Comparison of ENCODE assay signal across 14 cellular contexts in genomic region chr2:203743441-203743932, GRCh38. TPM values are rescaled to one million over a fixed set of nuclear protein-coding genes. Genes with fewer than 3 reads are reported as not detected.
DNase-seq lines count a peak whose midpoint lies in the region; ATAC-seq, FAIRE-seq and TF ChIP-seq lines count a peak whose summit lies in the region.
"Had no signal": no experiment of that assay in that cellular context is flagged by ENCODE, and none has a peak within 500 bp of the region (broad histone marks: within the 10 kb centered on the region; RNA-seq: fewer than 3 reads in every experiment).

No MANE protein-coding gene starts in this region.

- no peak overlapping the region for H3K4me3 Mint-ChIP-seq in activated CD8-positive, alpha-beta memory T cell treated with anti-CD3 and anti-CD28 coated beads, Interleukin-2, amount 10 ng/mL, durations not matched to agents 7 days and 5 days
- no peak overlapping the region for H3K4me3 Mint-ChIP-seq in immature natural killer cell
- no peak overlapping the region for H3K4me3 Mint-ChIP-seq in endothelial cell (ENCODE audit: unreplicated experiment)
- H3K4me3 Mint-ChIP-seq: H9 had no signal

- H3K9me3 ChIP-seq in SJCRH30 (replicated peaks) (no peaks in the 10 kb centered on the region), endothelial cell of umbilical vein (replicated peaks; ENCODE audit: control insufficient read depth, insufficient read depth, low read length) (no peaks in the 10 kb centered on the region), skeletal muscle satellite cell (replicated peaks; ENCODE audit: low read length) (no peaks in the 10 kb centered on the region)
- H3K9me3 ChIP-seq: heart left ventricle had no signal

- peak overlapping the region; percentile 12 for H3K27ac Mint-ChIP-seq in activated CD8-positive, alpha-beta memory T cell treated with anti-CD3 and anti-CD28 coated beads, Interleukin-2, amount 10 ng/mL, durations not matched to agents 7 days and 5 days
- H3K27ac Mint-ChIP-seq in immature natural killer cell, result no peak overlapping the region
- H3K27ac Mint-ChIP-seq in endothelial cell (ENCODE audit: unreplicated experiment), result no peak overlapping the region
- H3K27ac Mint-ChIP-seq: H9 had no signal

- H3K27ac ChIP-seq in SJCRH30 (no peak overlapping the region), endothelial cell of umbilical vein (ENCODE audit: insufficient read depth, low read depth, low read length) (no peak overlapping the region)
- H3K27ac ChIP-seq: heart left ventricle had no signal

- no peaks in the 10 kb centered on the region for H4K20me1 ChIP-seq in endothelial cell of umbilical vein (replicated peaks; ENCODE audit: control insufficient read depth, extremely low read depth, insufficient read depth, low read length)

- no peaks in the 10 kb centered on the region for H3K27me3 Mint-ChIP-seq in activated CD8-positive, alpha-beta memory T cell treated with anti-CD3 and anti-CD28 coated beads, Interleukin-2, amount 10 ng/mL, durations not matched to agents 7 days and 5 days
- H3K27me3 Mint-ChIP-seq in immature natural killer cell (ENCODE audit: low read depth in 3 of 3) (peaks cover 0 to 5% (median 2%) of the 10 kb centered on the region in 3 donors), endothelial cell (ENCODE audit: unreplicated experiment) (peaks cover 3% of the 10 kb centered on the region)

- intact Hi-C loops in endothelial cell of umbilical vein (cut with micrococcal nuclease), result no loop called here

- peaks cover 34% of the 10 kb centered on the region for H3K36me3 Mint-ChIP-seq in activated CD8-positive, alpha-beta memory T cell treated with anti-CD3 and anti-CD28 coated beads, Interleukin-2, amount 10 ng/mL, durations not matched to agents 7 days and 5 days
- no peaks in the 10 kb centered on the region for H3K36me3 Mint-ChIP-seq in immature natural killer cell
- H3K36me3 Mint-ChIP-seq in endothelial cell (ENCODE audit: low read depth, unreplicated experiment), result no peaks in the 10 kb centered on the region

- dilution Hi-C loops in endothelial cell of umbilical vein (cut with MboI; ENCODE audit: extremely low pct_ligation_motif_present, low sequenced_read_pairs), result no loop called here

- H3K4me3 ChIP-seq in SJCRH30 (no peak overlapping the region), endothelial cell of umbilical vein (replicated peaks in 1 of 3; ENCODE audit: insufficient read depth in 1 of 3, low read depth in 1 of 3, low read length in 3 of 3) (no peak overlapping the region), skeletal muscle satellite cell (ENCODE audit: low read length) (no peak overlapping the region)
- H3K4me3 ChIP-seq: heart left ventricle had no signal

- peaks cover 10% of the 10 kb centered on the region for H3K4me1 ChIP-seq in SJCRH30
- H3K4me1 ChIP-seq in endothelial cell of umbilical vein (ENCODE audit: control insufficient read depth, extremely low read depth, insufficient read depth, low read length), result peaks cover 6% of the 10 kb centered on the region
- H3K4me1 ChIP-seq in skeletal muscle satellite cell (ENCODE audit: control insufficient read depth, insufficient read depth, low read length), result peaks cover 51% of the 10 kb centered on the region
- H3K4me1 ChIP-seq: heart left ventricle had no signal

- peaks cover 14% of the 10 kb centered on the region for H3K9me3 Mint-ChIP-seq in activated CD8-positive, alpha-beta memory T cell treated with anti-CD3 and anti-CD28 coated beads, Interleukin-2, amount 10 ng/mL, durations not matched to agents 7 days and 5 days (ENCODE audit: low read depth)
- no peaks in the 10 kb centered on the region for H3K9me3 Mint-ChIP-seq in immature natural killer cell
- no peaks in the 10 kb centered on the region for H3K9me3 Mint-ChIP-seq in endothelial cell (ENCODE audit: unreplicated experiment)
- H3K9me3 Mint-ChIP-seq: H9 had no signal

- H2AFZ ChIP-seq in endothelial cell of umbilical vein (ENCODE audit: low read depth, low read length), result peak overlapping the region; percentile 13

- H3K27me3 ChIP-seq in SJCRH30 (no peaks in the 10 kb centered on the region), endothelial cell of umbilical vein (ENCODE audit: control insufficient read depth in 2 of 2, insufficient read depth in 2 of 2, low read length in 2 of 2) (no peaks in the 10 kb centered on the region), skeletal muscle satellite cell (ENCODE audit: control insufficient read depth, insufficient read depth, low read length) (no peaks in the 10 kb centered on the region)
- H3K27me3 ChIP-seq: heart left ventricle had no signal

- H3K36me3 ChIP-seq in SJCRH30 (no peaks in the 10 kb centered on the region), endothelial cell of umbilical vein (ENCODE audit: control insufficient read depth in 2 of 2, extremely low read depth in 1 of 2, insufficient read depth in 2 of 2, low read length in 2 of 2) (no peaks in the 10 kb centered on the region), skeletal muscle satellite cell (ENCODE audit: insufficient read depth, low read length) (no peaks in the 10 kb centered on the region)
- H3K36me3 ChIP-seq: heart left ventricle had no signal

- no peak overlapping the region for H3K4me2 ChIP-seq in endothelial cell of umbilical vein (ENCODE audit: insufficient read depth, low read length)
- peak overlapping the region; percentile 62 for H3K4me2 ChIP-seq in skeletal muscle satellite cell (ENCODE audit: low read length)

- H3K9ac ChIP-seq in endothelial cell of umbilical vein (replicated peaks; ENCODE audit: extremely low read depth, insufficient read depth, low read length) (no peak overlapping the region), skeletal muscle satellite cell (ENCODE audit: low read depth, low read length) (peak overlapping the region; percentile 77)

- TF ChIP-seq CTCF in endothelial cell of umbilical vein (IDR thresholded peaks at IDR 0.05; ENCODE audit: extremely low read depth in 1 of 2, insufficient read depth in 1 of 2, low read depth in 1 of 2, low read length in 2 of 2) (no peak), endothelial cell (IDR thresholded peaks at IDR 0.05; ENCODE audit: unreplicated experiment) (no peak)

- H3K79me2 ChIP-seq in endothelial cell of umbilical vein (ENCODE audit: control insufficient read depth, insufficient read depth, low read length), result no peaks in the 10 kb centered on the region

- no peak for DNase-seq in activated CD8-positive, alpha-beta memory T cell treated with anti-CD3 and anti-CD28 coated beads, Interleukin-2, amount 10 ng/mL, durations not matched to agents 7 days and 5 days
- no peak for DNase-seq in activated CD8-positive, alpha-beta memory T cell treated with anti-CD3 and anti-CD28 coated beads, Interleukin-2, amount 50 U/mL, for 48 hours
- peak; percentile 26 to 64 for DNase-seq in SJCRH30
- DNase-seq in endothelial cell of umbilical vein (ENCODE audit: low read depth, low spot score), result peak; percentile 6
- no peak for DNase-seq in pons (ENCODE audit: low spot score)
- no peak for DNase-seq in immature natural killer cell
- DNase-seq in endothelial cell (ENCODE audit: low spot score), result no peak
- DNase-seq: AML-193, H9, heart left ventricle, Kasumi-1, NCI-H226 had no signal

- peak; percentile 49 for FAIRE-seq in endothelial cell of umbilical vein (lab: Jason Lieb, UNC)
- FAIRE-seq: colon had no signal

- no peaks in the 10 kb centered on the region for H3K9me1 ChIP-seq in endothelial cell of umbilical vein (replicated peaks; ENCODE audit: control insufficient read depth, extremely low read depth, insufficient read depth, low read length)

- BruUV-seq in endothelial cell of umbilical vein (replicated peaks; lab: Mats Ljungman, UMichigan), result no TSS peak

- CTCF ChIA-PET in activated CD8-positive, alpha-beta memory T cell treated with anti-CD3 and anti-CD28 coated beads, Interleukin-2, amount 10 ng/mL, durations not matched to agents 7 days and 5 days (lab: Charles Lee), result interaction anchor here (0.9 kb wide), 1 partner anchor 12 kb away, joined by 4 read pairs; no protein-coding TSS in a partner anchor
- CTCF ChIA-PET in endothelial cell of umbilical vein (lab: Charles Lee), result interaction anchor here (0.9 kb wide), 1 partner anchor 45 kb away, joined by 3 read pairs; no protein-coding TSS in a partner anchor

- POLR2A ChIA-PET in endothelial cell of umbilical vein (lab: Charles Lee), result no interaction called here

- ATAC-seq in activated CD8-positive, alpha-beta memory T cell treated with anti-CD3 and anti-CD28 coated beads, Interleukin-2, amount 10 ng/mL, durations not matched to agents 7 days and 5 days, result no peak

- no peak for TF ChIP-seq POLR2A in endothelial cell of umbilical vein (IDR thresholded peaks at IDR 0.05; ENCODE audit: low read depth, low read length)

- peaks cover 66% of the 10 kb centered on the region for H3K4me1 Mint-ChIP-seq in activated CD8-positive, alpha-beta memory T cell treated with anti-CD3 and anti-CD28 coated beads, Interleukin-2, amount 10 ng/mL, durations not matched to agents 7 days and 5 days
- H3K4me1 Mint-ChIP-seq in immature natural killer cell (peaks cover 9 to 16% of the 10 kb centered on the region in 2 donors), endothelial cell (ENCODE audit: unreplicated experiment) (no peaks in the 10 kb centered on the region)

TF ChIP-seq in endothelial cell of umbilical vein, 7 proteins besides CTCF, POLR2A, EP300 and RAD21:
- peak; percentile 51 for TF ChIP-seq GATA2 (IDR thresholded peaks at IDR 0.05; ENCODE audit: insufficient read depth, insufficient read length, low read depth, low read length)
- TF ChIP-seq POLR2AphosphoS5 (IDR thresholded peaks at IDR 0.05; ENCODE audit: insufficient read depth, low read depth, low read length), result no peak
- no peak for TF ChIP-seq MYC (IDR thresholded peaks at IDR 0.05; ENCODE audit: low read depth, low read length)

RNA-seq across cellular contexts. Expression of gene CD28, which starts 37.0 kb away (rescaled TPM):
- 10 to 100 TPM; 30.5 to 35.7 TPM for total RNA-seq in activated CD8-positive, alpha-beta memory T cell treated with anti-CD3 and anti-CD28 coated beads, Interleukin-2, amount 10 ng/mL, durations not matched to agents 7 days and 5 days
- 0.18 and 0.24 TPM in 2 replicates for total RNA-seq in SJCRH30 (2014; rRNA removed; shearing (Covaris generic))
- total RNA-seq in endothelial cell of umbilical vein (0.15 TPM in 1 of 2 replicates, not detected in the other), endothelial cell (ENCODE audit: unreplicated experiment) (not detected)
- polyA plus RNA-seq in endothelial cell of umbilical vein (not detected in 2 replicates), immature natural killer cell (under 1 TPM; 0.04 to 0.37 (median 0.13) TPM)
- polyA plus RNA-seq in endothelial cell of umbilical vein (2011; cell fraction: cytosol; rRNA removed), result not detected in 2 replicates
- polyA plus RNA-seq in endothelial cell of umbilical vein (2011; cell fraction: nucleus; rRNA removed), result not detected in 2 replicates
- not detected in 2 replicates for polyA plus RNA-seq in endothelial cell of umbilical vein (2012)
- 0.04 TPM in 1 of 2 replicates, not detected in the other for polyA minus RNA-seq in endothelial cell of umbilical vein
- polyA minus RNA-seq in endothelial cell of umbilical vein (2011; cell fraction: cytosol; rRNA and poly(A)+ RNA removed), result not detected
- polyA minus RNA-seq in endothelial cell of umbilical vein (2011; cell fraction: nucleus; rRNA and poly(A)+ RNA removed), result not detected in 2 replicates
- not detected in 2 replicates for total RNA-seq in skeletal muscle satellite cell (2012; rRNA removed)
- total RNA-seq: H9 had no signal

Comparison
In these comparisons a context has a peak if more than half of its experiments do, and no peak if none do; other contexts are left out.
1. DNase-seq: peak in SJCRH30 (2 of 2) and endothelial cell of umbilical vein (single experiment); none in activated CD8-positive, alpha-beta memory T cell treated with anti-CD3 and anti-CD28 coated beads, Interleukin-2, amount 10 ng/mL, durations not matched to agents 7 days and 5 days (single experiment), activated CD8-positive, alpha-beta memory T cell treated with anti-CD3 and anti-CD28 coated beads, Interleukin-2, amount 50 U/mL, for 48 hours (single experiment), pons (single experiment), immature natural killer cell (0 of 3) and endothelial cell (single experiment).
2. RNA of gene CD28, which starts 37.0 kb away (total RNA-seq): 30.5 to 35.7 TPM in activated CD8-positive, alpha-beta memory T cell treated with anti-CD3 and anti-CD28 coated beads, Interleukin-2, amount 10 ng/mL, durations not matched to agents 7 days and 5 days; 0.18 to 0.24 TPM in SJCRH30, 0.15 TPM in endothelial cell of umbilical vein and not detected in endothelial cell (single experiment); every median in the first group is over 10 times any median in the second.